In the genomic region with DNA sequence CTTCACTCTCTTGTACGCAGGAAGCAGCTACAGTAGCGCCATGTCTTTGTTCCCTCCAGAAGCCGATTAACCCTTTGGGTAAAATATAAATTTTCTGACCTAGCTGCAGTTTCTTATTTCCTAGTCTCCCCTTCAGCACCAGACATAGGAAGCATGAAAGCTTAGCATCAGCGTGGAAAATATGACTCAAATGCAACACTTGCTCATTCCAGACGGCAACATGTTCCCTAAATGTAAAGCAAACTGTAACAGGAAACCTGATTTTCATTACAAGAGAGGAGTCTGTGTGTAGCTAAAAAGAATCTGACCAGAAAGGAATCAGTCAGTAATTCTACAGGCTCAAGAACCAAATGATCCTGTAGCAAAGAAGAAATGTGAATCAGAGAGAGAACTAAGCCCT, we compare ENCODE assay signal across 26 cellular contexts.
DNase-seq lines count a peak whose midpoint lies in the region; ATAC-seq and TF ChIP-seq lines count a peak whose summit lies in the region.
"Had no signal": no experiment of that assay in that cellular context is flagged by ENCODE, and none has a peak within 500 bp of the region (broad histone marks: within the 10 kb centered on the region; RNA-seq: fewer than 3 reads in every experiment).

No MANE protein-coding gene starts in this region.

- H3K4me1 ChIP-seq in muscle layer of colon (ENCODE audit: insufficient read depth, low read length): peaks cover 47% of the 10 kb centered on the region
- peaks cover 0 to 23% (median 5%) of the 10 kb centered on the region in 3 donors for H3K4me1 ChIP-seq in gastroesophageal sphincter
- peaks cover 22% of the 10 kb centered on the region for H3K4me1 ChIP-seq in suprapubic skin
- H3K4me1 ChIP-seq: lower lobe of right lung, parathyroid adenoma had no signal

- TF ChIP-seq EP300 in gastroesophageal sphincter (IDR thresholded peaks at IDR 0.05) (no peak), suprapubic skin (IDR thresholded peaks at IDR 0.05) (no peak)

- CTCF ChIA-PET in AG04449 (lab: Yijun Ruan, JAX): interaction anchor here (0.9 to 6.0 kb wide), 8 partner anchors 9 to 751 kb away, joined by 3 to 59 read pairs (median 4); no protein-coding TSS in a partner anchor

- H3K9ac ChIP-seq in muscle layer of colon (ENCODE audit: low read length): no peak overlapping the region
- H3K9ac ChIP-seq: parathyroid adenoma, SK-N-SH had no signal

- peak overlapping the region; percentile 7 for H3K27ac ChIP-seq in muscle layer of colon (ENCODE audit: low read depth, low read length)
- no peak overlapping the region for H3K27ac ChIP-seq in gastroesophageal sphincter
- H3K27ac ChIP-seq in suprapubic skin: no peak overlapping the region
- H3K27ac ChIP-seq: 22Rv1, epithelial cell of prostate, lower lobe of right lung, parathyroid adenoma had no signal

- DNase-seq in AG04449 (ENCODE audit: low read depth, low spot score): peak; percentile 31
- peak; percentile 50 for DNase-seq in amniotic stem cell (lab: John Stamatoyannopoulos, UW)
- DNase-seq in fibroblast of gingiva (ENCODE audit: low read depth): peak; percentile 86
- DNase-seq in hepatic stellate cell (ENCODE audit: low spot score): no peak
- no peak for DNase-seq in suprapubic skin (ENCODE audit: low spot score in 2 of 2)
- DNase-seq: activated CD4-positive, alpha-beta memory T cell treated with anti-CD3 and anti-CD28 coated beads for 36 hours; AML-193; CD4-positive, alpha-beta memory T cell; Kasumi-1; lower lobe of right lung; mucosa of descending colon; MV-4-11; NCI-H2171; NCI-H510A; nephron progenitor cell; SK-N-SH; stimulated activated CD4-positive, alpha-beta T cell treated with anti-CD3 and anti-CD28 coated beads, Interleukin-4, amount 100 ng/mL, for 24 hours; stimulated activated naive B cell treated with anti-CD40 and anti-IgM and Interleukin-4, amounts not matched to agents 10 μg/mL and 1 μg/mL and 100 μg/mL, for 72 hours had no signal

- TF ChIP-seq CTCF in AG04449 (IDR thresholded peaks at IDR 0.05; ENCODE audit: insufficient read depth, low read length, missing control alignments) (no peak), gastroesophageal sphincter (IDR thresholded peaks at IDR 0.05) (no peak), suprapubic skin (IDR thresholded peaks at IDR 0.05) (no peak)

- H3K9me3 ChIP-seq in muscle layer of colon (ENCODE audit: low read length): no peaks in the 10 kb centered on the region
- H3K9me3 ChIP-seq in gastroesophageal sphincter: no peaks in the 10 kb centered on the region
- no peaks in the 10 kb centered on the region for H3K9me3 ChIP-seq in suprapubic skin
- H3K9me3 ChIP-seq: lower lobe of right lung, mucosa of descending colon, SK-N-SH had no signal

- POLR2A ChIA-PET in AG04449 (lab: Yijun Ruan, JAX): no interaction called here

- H3K4me3 ChIP-seq in AG04449 (ENCODE audit: low read depth, low read length) (no peak overlapping the region), muscle layer of colon (ENCODE audit: low read depth in 1 of 2, low read length in 2 of 2) (no peak overlapping the region), gastroesophageal sphincter (no peak overlapping the region), suprapubic skin (no peak overlapping the region)
- H3K4me3 ChIP-seq: lower lobe of right lung, mucosa of descending colon had no signal

- H3K27me3 ChIP-seq in muscle layer of colon (ENCODE audit: control insufficient read depth in 1 of 2, insufficient read depth in 2 of 2, low read length in 2 of 2) (no peaks in the 10 kb centered on the region), gastroesophageal sphincter (no peaks in the 10 kb centered on the region), suprapubic skin (no peaks in the 10 kb centered on the region)

- TF ChIP-seq POLR2A in gastroesophageal sphincter (IDR thresholded peaks at IDR 0.05) (no peak), suprapubic skin (IDR thresholded peaks at IDR 0.05) (no peak)

- ATAC-seq in GM19397 (IDR thresholded peaks at IDR 0.05; ENCODE audit: unreplicated experiment): no peak
- no peak for ATAC-seq in gastroesophageal sphincter
- ATAC-seq: activated CD4-positive, CD25-positive, alpha-beta regulatory T cell treated with anti-CD3 and anti-CD28 coated beads, Interleukin-2, amount 50 U/mL, for 24 hours; activated naive CD4-positive, alpha-beta T cell treated with anti-CD3 and anti-CD28 coated beads, Interleukin-2, amount 50 U/mL, for 72 hours; lower lobe of right lung; mucosa of descending colon; stimulated activated naive B cell treated with anti-CD40 and anti-IgM and Interleukin-4, amounts not matched to agents 10 μg/mL and 1 μg/mL and 100 μg/mL, for 72 hours had no signal

- H3K36me3 ChIP-seq in muscle layer of colon (ENCODE audit: insufficient read depth, low read length): no peaks in the 10 kb centered on the region
- H3K36me3 ChIP-seq in gastroesophageal sphincter: no peaks in the 10 kb centered on the region
- H3K36me3 ChIP-seq in suprapubic skin: no peaks in the 10 kb centered on the region
- H3K36me3 ChIP-seq: lower lobe of right lung had no signal

- WGBS in gastroesophageal sphincter (ENCODE audit: low coverage in 1 of 2), 2 donors: 50 to 65% methylated on average over 2 to 5 of the region's 5 CpGs
- 61% methylated on average over 5 of the region's 5 CpGs for WGBS in suprapubic skin

Comparison
In these comparisons a context has a peak if more than half of its experiments do, and no peak if none do; other contexts are left out.
1. DNase-seq: peak in AG04449 (single experiment), amniotic stem cell (single experiment) and fibroblast of gingiva (single experiment); none in hepatic stellate cell (single experiment) and suprapubic skin (0 of 2).